8 cellular contexts compared by ENCODE assay signal in the genomic region with DNA sequence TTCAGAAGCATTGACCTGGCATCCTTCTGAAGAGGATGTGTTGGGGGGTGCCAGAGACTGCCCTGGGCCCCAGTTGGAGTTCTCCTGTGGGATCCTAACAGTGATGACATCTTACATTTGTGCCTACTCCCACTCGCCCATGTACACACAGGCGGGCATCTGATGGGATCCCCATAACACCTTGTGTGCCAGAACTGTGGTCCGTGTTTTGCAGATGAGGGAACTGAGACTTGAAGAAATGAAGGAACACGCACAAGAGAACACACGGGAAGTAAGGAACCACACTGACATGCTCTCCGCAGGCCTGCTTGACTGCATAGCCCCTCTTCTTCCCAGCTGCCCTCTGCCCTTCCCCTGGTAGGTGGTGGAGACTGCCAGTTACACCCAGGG.
"Had no signal": no experiment of that assay in that cellular context is flagged by ENCODE, and none has a peak within 500 bp of the region (broad histone marks: within the 10 kb centered on the region; RNA-seq: fewer than 3 reads in every experiment).

No MANE protein-coding gene starts in this region.

- DNase-seq: H7, HFFc6 had no signal

- H3K4me3 ChIP-seq: GM23338, HAP-1 had no signal

- H3K4me3 Mint-ChIP-seq: GM23338, HFFc6, IgD-negative memory B cell had no signal

- H3K9me3 Mint-ChIP-seq: GM23338, IgD-negative memory B cell had no signal

- H3K27ac Mint-ChIP-seq: GM23338, HFFc6, IgD-negative memory B cell had no signal

- H3K4me1 Mint-ChIP-seq: GM23338, IgD-negative memory B cell had no signal

- H2AFZ ChIP-seq: GM23338 had no signal

- ATAC-seq: GM23338, HCT116, HepG2 had no signal

- H3K4me2 ChIP-seq: GM23338 had no signal

- H3K36me3 ChIP-seq: HAP-1 had no signal

- H3K36me3 Mint-ChIP-seq: IgD-negative memory B cell had no signal

- H3K27ac ChIP-seq: HL-60 had no signal

- H3K9me3 ChIP-seq: HAP-1 had no signal

- FAIRE-seq: HepG2 had no signal

- H3K4me1 ChIP-seq: HAP-1 had no signal
